Comparison of ENCODE assay signal across 1 cellular context in the genomic region with DNA sequence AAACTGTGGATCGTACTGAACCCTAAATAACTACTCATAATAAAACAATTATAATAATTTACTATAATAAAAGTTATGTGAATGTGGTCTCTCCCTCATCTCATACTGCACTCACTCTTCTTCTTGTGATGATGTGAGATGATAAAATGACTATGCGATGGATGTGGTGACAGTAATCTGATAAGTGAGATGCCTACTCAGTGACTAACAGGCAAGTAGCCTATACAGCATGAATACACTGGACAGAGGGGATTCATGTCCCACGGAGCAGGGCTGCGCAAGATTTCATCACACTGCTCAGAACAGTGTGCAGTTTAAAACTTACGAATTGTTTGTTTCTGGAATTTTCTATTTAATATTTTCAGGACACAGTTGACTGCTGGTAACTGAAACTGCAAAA.
A peak's percentile ranks its signal among the peaks of the same experiment; 100 is the strongest.
TF ChIP-seq lines count a peak whose summit lies in the region.

No MANE protein-coding gene starts in this region.

TF ChIP-seq in SK-N-SH, 30 proteins besides CTCF, POLR2A, EP300 and RAD21:
- TF ChIP-seq SIN3A (IDR thresholded peaks at IDR 0.05; ENCODE audit: borderline replicate concordance, low read depth, low read length) (no peak), TCF12 (IDR thresholded peaks at IDR 0.05) (peak; percentile 73), PBX3 (IDR thresholded peaks at IDR 0.05) (peak; percentile 86), RFX5 (IDR thresholded peaks at IDR 0.05; ENCODE audit: low read length) (no peak), EZH2phosphoT487 (IDR thresholded peaks at IDR 0.05; ENCODE audit: borderline replicate concordance, low read depth) (no peak), ELF1 (IDR thresholded peaks at IDR 0.05) (no peak), CHD2 (IDR thresholded peaks at IDR 0.05; ENCODE audit: low read length, partially characterized antibody) (no peak), JUND (IDR thresholded peaks at IDR 0.05) (peak; percentile 81), FOXM1 (IDR thresholded peaks at IDR 0.05; ENCODE audit: low read depth) (no peak), NFIC (IDR thresholded peaks at IDR 0.05; ENCODE audit: borderline replicate concordance) (no peak), RXRA (IDR thresholded peaks at IDR 0.05; ENCODE audit: borderline replicate concordance, low read depth) (no peak), POLR2AphosphoS5 (IDR thresholded peaks at IDR 0.05; ENCODE audit: low read depth, low read length) (no peak), GATA2 (CRISPR knock-in tag; IDR thresholded peaks at IDR 0.05) (no peak), SMC3 (IDR thresholded peaks at IDR 0.05; ENCODE audit: low read depth, low read length) (no peak), TEAD4 (IDR thresholded peaks at IDR 0.05; ENCODE audit: borderline replicate concordance, insufficient read depth) (peak; percentile 67; the same call in 1 of the 2 replicates), FOXJ3 (CRISPR knock-in tag; IDR thresholded peaks at IDR 0.05) (no peak), NRF1 (IDR thresholded peaks at IDR 0.05; ENCODE audit: low read depth, low read length) (no peak), MXI1 (IDR thresholded peaks at IDR 0.05; ENCODE audit: low read depth, low read length) (no peak), GABPA (IDR thresholded peaks at IDR 0.05; ENCODE audit: low read depth) (no peak), IRF3 (IDR thresholded peaks at IDR 0.05; ENCODE audit: low read depth, low read length) (no peak), RCOR1 (IDR thresholded peaks at IDR 0.05; ENCODE audit: low read length) (no peak), TAF1 (IDR thresholded peaks at IDR 0.05; ENCODE audit: borderline replicate concordance, low read depth, low read length) (no peak), MAX (IDR thresholded peaks at IDR 0.05; ENCODE audit: low read depth) (0 out of 2 replicates have a peak, but pooled peaks have one; percentile 25), MEF2A (IDR thresholded peaks at IDR 0.05; ENCODE audit: borderline replicate concordance, low read depth) (no peak), FOSL2 (IDR thresholded peaks at IDR 0.05; ENCODE audit: borderline replicate concordance, low read depth) (peak; percentile 69; the same call in 1 of the 2 replicates), YY1 (IDR thresholded peaks at IDR 0.05; ENCODE audit: low read depth) (no peak)
- TF ChIP-seq, protein P1, sequence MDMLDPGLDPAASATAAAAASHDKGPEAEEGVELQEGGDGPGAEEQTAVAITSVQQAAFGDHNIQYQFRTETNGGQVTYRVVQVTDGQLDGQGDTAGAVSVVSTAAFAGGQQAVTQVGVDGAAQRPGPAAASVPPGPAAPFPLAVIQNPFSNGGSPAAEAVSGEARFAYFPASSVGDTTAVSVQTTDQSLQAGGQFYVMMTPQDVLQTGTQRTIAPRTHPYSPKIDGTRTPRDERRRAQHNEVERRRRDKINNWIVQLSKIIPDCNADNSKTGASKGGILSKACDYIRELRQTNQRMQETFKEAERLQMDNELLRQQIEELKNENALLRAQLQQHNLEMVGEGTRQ (IDR thresholded peaks at IDR 0.05; ENCODE audit: borderline replicate concordance, low read depth, low read length): no peak
- TF ChIP-seq, protein P2, sequence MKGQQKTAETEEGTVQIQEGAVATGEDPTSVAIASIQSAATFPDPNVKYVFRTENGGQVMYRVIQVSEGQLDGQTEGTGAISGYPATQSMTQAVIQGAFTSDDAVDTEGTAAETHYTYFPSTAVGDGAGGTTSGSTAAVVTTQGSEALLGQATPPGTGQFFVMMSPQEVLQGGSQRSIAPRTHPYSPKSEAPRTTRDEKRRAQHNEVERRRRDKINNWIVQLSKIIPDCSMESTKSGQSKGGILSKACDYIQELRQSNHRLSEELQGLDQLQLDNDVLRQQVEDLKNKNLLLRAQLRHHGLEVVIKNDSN (IDR thresholded peaks at IDR 0.05; ENCODE audit: borderline replicate concordance, low read depth): no peak
- TF ChIP-seq, protein P3, sequence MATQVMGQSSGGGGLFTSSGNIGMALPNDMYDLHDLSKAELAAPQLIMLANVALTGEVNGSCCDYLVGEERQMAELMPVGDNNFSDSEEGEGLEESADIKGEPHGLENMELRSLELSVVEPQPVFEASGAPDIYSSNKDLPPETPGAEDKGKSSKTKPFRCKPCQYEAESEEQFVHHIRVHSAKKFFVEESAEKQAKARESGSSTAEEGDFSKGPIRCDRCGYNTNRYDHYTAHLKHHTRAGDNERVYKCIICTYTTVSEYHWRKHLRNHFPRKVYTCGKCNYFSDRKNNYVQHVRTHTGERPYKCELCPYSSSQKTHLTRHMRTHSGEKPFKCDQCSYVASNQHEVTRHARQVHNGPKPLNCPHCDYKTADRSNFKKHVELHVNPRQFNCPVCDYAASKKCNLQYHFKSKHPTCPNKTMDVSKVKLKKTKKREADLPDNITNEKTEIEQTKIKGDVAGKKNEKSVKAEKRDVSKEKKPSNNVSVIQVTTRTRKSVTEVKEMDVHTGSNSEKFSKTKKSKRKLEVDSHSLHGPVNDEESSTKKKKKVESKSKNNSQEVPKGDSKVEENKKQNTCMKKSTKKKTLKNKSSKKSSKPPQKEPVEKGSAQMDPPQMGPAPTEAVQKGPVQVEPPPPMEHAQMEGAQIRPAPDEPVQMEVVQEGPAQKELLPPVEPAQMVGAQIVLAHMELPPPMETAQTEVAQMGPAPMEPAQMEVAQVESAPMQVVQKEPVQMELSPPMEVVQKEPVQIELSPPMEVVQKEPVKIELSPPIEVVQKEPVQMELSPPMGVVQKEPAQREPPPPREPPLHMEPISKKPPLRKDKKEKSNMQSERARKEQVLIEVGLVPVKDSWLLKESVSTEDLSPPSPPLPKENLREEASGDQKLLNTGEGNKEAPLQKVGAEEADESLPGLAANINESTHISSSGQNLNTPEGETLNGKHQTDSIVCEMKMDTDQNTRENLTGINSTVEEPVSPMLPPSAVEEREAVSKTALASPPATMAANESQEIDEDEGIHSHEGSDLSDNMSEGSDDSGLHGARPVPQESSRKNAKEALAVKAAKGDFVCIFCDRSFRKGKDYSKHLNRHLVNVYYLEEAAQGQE (IDR thresholded peaks at IDR 0.05; ENCODE audit: low read depth, low read length): no peak
- TF ChIP-seq, protein P4, sequence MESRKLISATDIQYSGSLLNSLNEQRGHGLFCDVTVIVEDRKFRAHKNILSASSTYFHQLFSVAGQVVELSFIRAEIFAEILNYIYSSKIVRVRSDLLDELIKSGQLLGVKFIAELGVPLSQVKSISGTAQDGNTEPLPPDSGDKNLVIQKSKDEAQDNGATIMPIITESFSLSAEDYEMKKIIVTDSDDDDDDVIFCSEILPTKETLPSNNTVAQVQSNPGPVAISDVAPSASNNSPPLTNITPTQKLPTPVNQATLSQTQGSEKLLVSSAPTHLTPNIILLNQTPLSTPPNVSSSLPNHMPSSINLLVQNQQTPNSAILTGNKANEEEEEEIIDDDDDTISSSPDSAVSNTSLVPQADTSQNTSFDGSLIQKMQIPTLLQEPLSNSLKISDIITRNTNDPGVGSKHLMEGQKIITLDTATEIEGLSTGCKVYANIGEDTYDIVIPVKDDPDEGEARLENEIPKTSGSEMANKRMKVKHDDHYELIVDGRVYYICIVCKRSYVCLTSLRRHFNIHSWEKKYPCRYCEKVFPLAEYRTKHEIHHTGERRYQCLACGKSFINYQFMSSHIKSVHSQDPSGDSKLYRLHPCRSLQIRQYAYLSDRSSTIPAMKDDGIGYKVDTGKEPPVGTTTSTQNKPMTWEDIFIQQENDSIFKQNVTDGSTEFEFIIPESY (IDR thresholded peaks at IDR 0.05; ENCODE audit: borderline replicate concordance, low read depth): no peak
TF ChIP-seq in SK-N-SH: peak in this region for 6.
